ENCODE assay signal across 22 cellular contexts in genomic region chr12:5612556-5613421, GRCh38.
"Had no signal": no experiment of that assay in that cellular context is flagged by ENCODE, and none has a peak within 500 bp of the region (broad histone marks: within the 10 kb centered on the region; RNA-seq: fewer than 3 reads in every experiment).

No MANE protein-coding gene starts in this region.

- H3K27me3 ChIP-seq: ascending aorta, foreskin keratinocyte, heart left ventricle, upper lobe of left lung had no signal

- DNase-seq: activated CD4-positive, alpha-beta memory T cell treated with anti-CD3 and anti-CD28 coated beads for 36 hours; activated CD4-positive, alpha-beta T cell treated with anti-CD3 and anti-CD28 coated beads, Interleukin-2, amount 10 ng/mL, durations not matched to agents 24 days and 14 days; activated CD4-positive, CD25-positive, alpha-beta regulatory T cell treated with anti-CD3 and anti-CD28 coated beads, Interleukin-2, amount 50 U/mL, for 72 hours; activated CD8-positive, alpha-beta memory T cell treated with anti-CD3 and anti-CD28 coated beads, Interleukin-2, amount 50 U/mL, for 48 hours; activated gamma-delta T cell; activated naive CD4-positive, alpha-beta T cell treated with anti-CD3 and anti-CD28 coated beads, Interleukin-2, amount 10 ng/mL, durations not matched to agents 7 days and 5 days; activated naive CD8-positive, alpha-beta T cell treated with anti-CD3 and anti-CD28 coated beads, Interleukin-2, amount 10 ng/mL, durations not matched to agents 7 days and 5 days; activated T-cell treated with anti-CD3 and anti-CD28 coated beads, Interleukin-2, amount 50 U/mL, for 24 hours; foreskin keratinocyte; heart left ventricle; kidney glomerular epithelial cell; lower lobe of right lung; mesenchymal stem cell; right cardiac atrium; stimulated activated CD4-positive, alpha-beta T cell treated with anti-CD3 and anti-CD28 coated beads, Interleukin-12 subunit alpha, Interleukin-12 subunit beta, amount 100 ng/mL, for 4 hours; stimulated activated CD4-positive, alpha-beta T cell treated with anti-CD3 and anti-CD28 coated beads, Interleukin-4, amount 100 ng/mL, for 1 hour; T-helper 2 cell; upper lobe of left lung had no signal

- ATAC-seq: foreskin keratinocyte, left lobe of liver, lower lobe of right lung, right cardiac atrium had no signal

- H3K36me3 ChIP-seq: ascending aorta, heart left ventricle, lower lobe of right lung had no signal

- H3K27ac ChIP-seq: ascending aorta, esophagus muscularis mucosa, foreskin keratinocyte, heart left ventricle, lower lobe of right lung, upper lobe of left lung, VCaP had no signal

- H3K4me3 ChIP-seq: ascending aorta, esophagus muscularis mucosa, heart left ventricle, lower lobe of right lung, upper lobe of left lung had no signal

- H3K9me3 ChIP-seq: ascending aorta, esophagus muscularis mucosa, heart left ventricle, lower lobe of right lung, upper lobe of left lung had no signal

- H3K4me1 ChIP-seq: ascending aorta, esophagus muscularis mucosa, foreskin keratinocyte, lower lobe of right lung, upper lobe of left lung had no signal
